9 cellular contexts compared by ENCODE assay signal in genomic region chr14:56216631-56217379, GRCh38.
DNase-seq lines count a peak whose midpoint lies in the region; ATAC-seq and TF ChIP-seq lines count a peak whose summit lies in the region.
"Had no signal": no experiment of that assay in that cellular context is flagged by ENCODE, and none has a peak within 500 bp of the region (broad histone marks: within the 10 kb centered on the region; RNA-seq: fewer than 3 reads in every experiment).

No MANE protein-coding gene starts in this region.

- intact Hi-C loops in lower leg skin (cut with DNase I; ENCODE audit: low total_unique reads) = no loop called here
- intact Hi-C loops in CD14-positive monocyte (cut with micrococcal nuclease) = no loop called here

- no peak for TF ChIP-seq CTCF in VCaP (conservative IDR thresholded peaks at IDR 0.05)
- TF ChIP-seq CTCF in lower leg skin (IDR thresholded peaks at IDR 0.05) = no peak
- TF ChIP-seq CTCF in CD14-positive monocyte (IDR thresholded peaks at IDR 0.05) = no peak

- H3K4me1 Mint-ChIP-seq in activated naive CD8-positive, alpha-beta T cell treated with anti-CD3 and anti-CD28 coated beads for 36 hours = peaks cover 12% of the 10 kb centered on the region
- peaks cover 23% of the 10 kb centered on the region for H3K4me1 Mint-ChIP-seq in CD14-positive monocyte

- H3K27ac Mint-ChIP-seq in activated naive CD8-positive, alpha-beta T cell treated with anti-CD3 and anti-CD28 coated beads for 36 hours = no peak overlapping the region
- H3K27ac Mint-ChIP-seq in CD14-positive monocyte = peak overlapping the region in 1 of 7 donors; percentile 56

- 43 to 44% methylated on average over 5 of the region's 5 CpGs for WGBS in lower leg skin, 2 donors

- no peaks in the 10 kb centered on the region for H3K27me3 Mint-ChIP-seq in activated naive CD8-positive, alpha-beta T cell treated with anti-CD3 and anti-CD28 coated beads for 36 hours
- no peaks in the 10 kb centered on the region for H3K27me3 Mint-ChIP-seq in CD14-positive monocyte (ENCODE audit: low read depth in 3 of 3)

- H3K27ac ChIP-seq in VCaP = peak overlapping the region; percentile 8; the same call in 1 of the 2 replicates

- H3K4me3 Mint-ChIP-seq in activated naive CD8-positive, alpha-beta T cell treated with anti-CD3 and anti-CD28 coated beads for 36 hours = no peak overlapping the region
- H3K4me3 Mint-ChIP-seq in CD14-positive monocyte = no peak overlapping the region

- no peak overlapping the region for H3K4me3 ChIP-seq in lower leg skin (ENCODE audit: low read depth, poor library complexity, severe bottlenecking)

- H3K9me3 Mint-ChIP-seq in activated naive CD8-positive, alpha-beta T cell treated with anti-CD3 and anti-CD28 coated beads for 36 hours = no peaks in the 10 kb centered on the region
- peaks cover 0 to 2% (median 0%) of the 10 kb centered on the region in 7 donors for H3K9me3 Mint-ChIP-seq in CD14-positive monocyte

- H3K36me3 Mint-ChIP-seq in activated naive CD8-positive, alpha-beta T cell treated with anti-CD3 and anti-CD28 coated beads for 36 hours = no peaks in the 10 kb centered on the region
- H3K36me3 Mint-ChIP-seq in CD14-positive monocyte = peaks cover 6 to 9% of the 10 kb centered on the region in 2 donors

- no peak for TF ChIP-seq POLR2A in lower leg skin (IDR thresholded peaks at IDR 0.05)

- peak; percentile 14 for DNase-seq in DMS 273 treated with DMSO at 0.1 percent for 48 hours (lab: John Stamatoyannopoulos, UW)
- peak; percentile 79 for DNase-seq in NCI-H1105 (lab: John Stamatoyannopoulos, UW)
- peak; percentile 58 to 91 for DNase-seq in lower leg skin (ENCODE audit: low spot score in 2 of 2)
- no peak for DNase-seq in mucosa of gallbladder (ENCODE audit: low spot score)
- no peak for DNase-seq in activated naive CD8-positive, alpha-beta T cell treated with anti-CD3 and anti-CD28 coated beads for 36 hours
- no peak for DNase-seq in CD14-positive monocyte (ENCODE audit: low spot score)

- no peak for ATAC-seq in HG02798 (IDR thresholded peaks at IDR 0.05; ENCODE audit: poor library complexity, unreplicated experiment)
- ATAC-seq: activated CD4-positive, CD25-positive, alpha-beta regulatory T cell treated with anti-CD3 and anti-CD28 coated beads, Interleukin-2, amount 50 U/mL, for 24 hours had no signal

Comparison
In these comparisons a context has a peak if more than half of its experiments do, and no peak if none do; other contexts are left out.
1. DNase-seq: peak in DMS 273 treated with DMSO at 0.1 percent for 48 hours (single experiment), NCI-H1105 (single experiment) and lower leg skin (2 of 2); none in mucosa of gallbladder (single experiment), activated naive CD8-positive, alpha-beta T cell treated with anti-CD3 and anti-CD28 coated beads for 36 hours (single experiment) and CD14-positive monocyte (single experiment).